In genomic region chr5:175889910-175890684, GRCh38 we compare ENCODE assay signal across 14 cellular contexts. TPM values are rescaled to one million over a fixed set of nuclear protein-coding genes. Genes with fewer than 3 reads are reported as not detected.
A peak's percentile ranks its signal among the peaks of the same experiment; 100 is the strongest.
DNase-seq lines count a peak whose midpoint lies in the region; ATAC-seq and TF ChIP-seq lines count a peak whose summit lies in the region.
"Had no signal": no experiment of that assay in that cellular context is flagged by ENCODE, and none has a peak within 500 bp of the region (broad histone marks: within the 10 kb centered on the region; RNA-seq: fewer than 3 reads in every experiment).

No MANE protein-coding gene starts in this region.

- H3K9ac ChIP-seq in IMR-90 (ENCODE audit: low read depth, low read length) = no peak overlapping the region
- H3K9ac ChIP-seq in SK-N-SH = no peak overlapping the region

- WGBS in IMR-90 (ENCODE audit: extremely low coverage in 2 of 2, insufficient read length in 1 of 2), 2 experiments = 17% methylated on average over 1 of the region's 11 CpGs; no CpG with 5 or more reads in 1 of the 2 experiments
- WGBS in SK-N-SH (ENCODE audit: low lambda C conversion rate) = 10% methylated on average over 9 of the region's 11 CpGs

- H3F3A ChIP-seq in SK-N-SH (replicated peaks; ENCODE audit: insufficient read depth) = no peaks in the 10 kb centered on the region

- H2BK120ac ChIP-seq in IMR-90 (ENCODE audit: low read depth, low read length) = no peak overlapping the region

- H3K4me2 ChIP-seq in IMR-90 (ENCODE audit: low read depth, low read length) (no peak overlapping the region), SK-N-SH (no peak overlapping the region)

- peak in 1 of 2 experiments; percentile 43; a peak in 1 of 4 replicates for TF ChIP-seq EP300 in SK-N-SH (IDR thresholded peaks at IDR 0.05; ENCODE audit: borderline replicate concordance in 1 of 2, low read depth in 1 of 2, low read length in 1 of 2)

- peak; percentile 63 for DNase-seq in DMS53 (lab: John Stamatoyannopoulos, UW)
- peak; percentile 17 for DNase-seq in IMR-90
- DNase-seq in SK-N-SH = peak; percentile 69
- DNase-seq in left lobe of liver (ENCODE audit: low spot score) = peak; percentile 70
- no peak for DNase-seq in cerebellar cortex (ENCODE audit: low spot score)
- no peak for DNase-seq in stimulated activated effector memory CD8-positive, alpha-beta T cell treated with anti-CD3 and anti-CD28 coated beads, Interleukin-12 subunit alpha, Interleukin-12 subunit beta, amount 100 ng/mL, for 72 hours (ENCODE audit: low spot score in 2 of 2)
- no peak for DNase-seq in occipital lobe (lab: John Stamatoyannopoulos, UW)
- DNase-seq: activated naive CD8-positive, alpha-beta T cell treated with anti-CD3 and anti-CD28 coated beads, Interleukin-2, amount 10 ng/mL, durations not matched to agents 7 days and 5 days; CD8-positive, alpha-beta memory T cell; NCI-H1048; T-helper 2 cell had no signal

- no peak overlapping the region for H3K4ac ChIP-seq in IMR-90 (ENCODE audit: low read depth, low read length)

- no peak overlapping the region for H4K5ac ChIP-seq in IMR-90 (ENCODE audit: low read depth, low read length)

- H3K18ac ChIP-seq in IMR-90 (ENCODE audit: low read depth, low read length) = no peak overlapping the region

- H2BK5ac ChIP-seq in IMR-90 (ENCODE audit: low read depth, low read length, poor library complexity, severe bottlenecking) = no peak overlapping the region

- H3K9me3 Mint-ChIP-seq in stimulated activated effector memory CD8-positive, alpha-beta T cell treated with anti-CD3 and anti-CD28 coated beads, Interleukin-12 subunit alpha, Interleukin-12 subunit beta, amount 100 ng/mL, for 72 hours = no peaks in the 10 kb centered on the region
- H3K9me3 Mint-ChIP-seq: CD8-positive, alpha-beta memory T cell had no signal

- TF ChIP-seq CTCF in IMR-90 (conservative IDR thresholded peaks at IDR 0.05; ENCODE audit: low read depth, low read length) (no peak), SK-N-SH (IDR thresholded peaks at IDR 0.05) (no peak)

- no peak overlapping the region for H3K23ac ChIP-seq in IMR-90 (ENCODE audit: low read depth, low read length)

- H3K56ac ChIP-seq in IMR-90 (ENCODE audit: extremely low read depth, insufficient read depth, low read length) = no peak overlapping the region

- H3K9me3 ChIP-seq in IMR-90 (ENCODE audit: control insufficient read depth, insufficient read depth, low read length) (no peaks in the 10 kb centered on the region), SK-N-SH (no peaks in the 10 kb centered on the region)

- H3K27me3 ChIP-seq in IMR-90 (ENCODE audit: control insufficient read depth, insufficient read depth, low read length) = peaks cover 3% of the 10 kb centered on the region; the same call in 1 of the 2 replicates
- no peaks in the 10 kb centered on the region for H3K27me3 ChIP-seq in SK-N-SH (ENCODE audit: insufficient read depth)

- no peaks in the 10 kb centered on the region for H4K20me1 ChIP-seq in IMR-90 (ENCODE audit: insufficient read depth, low read length)
- H4K20me1 ChIP-seq in SK-N-SH (ENCODE audit: insufficient read depth) = no peaks in the 10 kb centered on the region

- H2BK20ac ChIP-seq in IMR-90 (ENCODE audit: low read depth, low read length) = no peak overlapping the region

- no peak overlapping the region for H2BK15ac ChIP-seq in IMR-90 (ENCODE audit: low read depth, low read length)

- H3K27ac ChIP-seq in IMR-90 (ENCODE audit: insufficient read depth, low read length) = no peak overlapping the region
- H3K27ac ChIP-seq in SK-N-SH (ENCODE audit: low read depth in 2 of 2, low read length in 1 of 2) = peak overlapping the region in 1 of 2 experiments; percentile 70; a peak in 2 of 4 replicates
- H3K27ac ChIP-seq: coronary artery had no signal

- H3K36me3 ChIP-seq in IMR-90 (ENCODE audit: control insufficient read depth, insufficient read depth, low read length) (no peaks in the 10 kb centered on the region), SK-N-SH (replicated peaks in 1 of 2; ENCODE audit: control insufficient read depth in 1 of 2, insufficient read depth in 2 of 2, low read length in 1 of 2) (no peaks in the 10 kb centered on the region)

- dilution Hi-C loops in IMR-90 (cut with HindIII; ENCODE audit: low sequenced_read_pairs, unreplicated experiment) = no loop called here

- no peaks in the 10 kb centered on the region for H3K9me1 ChIP-seq in IMR-90 (ENCODE audit: insufficient read depth, low read length)

- H2AK5ac ChIP-seq in IMR-90 (ENCODE audit: low read depth, low read length) = no peak overlapping the region

- no TSS peak for BruUV-seq in IMR-90 (replicated peaks; lab: Mats Ljungman, UMichigan)

- H3K79me2 ChIP-seq in SK-N-SH (ENCODE audit: insufficient read depth) = no peaks in the 10 kb centered on the region

- no peak overlapping the region for H3K4me3 ChIP-seq in IMR-90 (ENCODE audit: insufficient read depth, low read depth, low read length)
- H3K4me3 ChIP-seq in SK-N-SH (ENCODE audit: low read depth in 2 of 2, low read length in 1 of 2) = no peak overlapping the region
- H3K4me3 ChIP-seq: coronary artery had no signal

- TF ChIP-seq POLR2A in IMR-90 (IDR thresholded peaks at IDR 0.05; ENCODE audit: low read depth, low read length) = no peak

- intact Hi-C loops in IMR-90 (cut with micrococcal nuclease) = no loop called here

- H3K4me3 Mint-ChIP-seq in stimulated activated effector memory CD8-positive, alpha-beta T cell treated with anti-CD3 and anti-CD28 coated beads, Interleukin-12 subunit alpha, Interleukin-12 subunit beta, amount 100 ng/mL, for 72 hours = no peak overlapping the region
- H3K4me3 Mint-ChIP-seq: activated naive CD8-positive, alpha-beta T cell treated with anti-CD3 and anti-CD28 coated beads, Interleukin-2, amount 10 ng/mL, durations not matched to agents 7 days and 5 days; CD8-positive, alpha-beta memory T cell had no signal

- H3K27ac Mint-ChIP-seq in stimulated activated effector memory CD8-positive, alpha-beta T cell treated with anti-CD3 and anti-CD28 coated beads, Interleukin-12 subunit alpha, Interleukin-12 subunit beta, amount 100 ng/mL, for 72 hours = no peak overlapping the region
- H3K27ac Mint-ChIP-seq: activated naive CD8-positive, alpha-beta T cell treated with anti-CD3 and anti-CD28 coated beads, Interleukin-2, amount 10 ng/mL, durations not matched to agents 7 days and 5 days had no signal

- no peaks in the 10 kb centered on the region for H3K9me2 ChIP-seq in SK-N-SH

- H3K14ac ChIP-seq in IMR-90 (replicated peaks; ENCODE audit: low read depth, low read length) = no peak overlapping the region

- H2AK9ac ChIP-seq in IMR-90 (replicated peaks; ENCODE audit: low read depth, low read length, poor library complexity) = no peak overlapping the region

- H2AFZ ChIP-seq in IMR-90 (replicated peaks; ENCODE audit: low read length, poor library complexity) (no peak overlapping the region), SK-N-SH (ENCODE audit: low read depth) (no peak overlapping the region)

- peaks cover 6% of the 10 kb centered on the region for H3K36me3 Mint-ChIP-seq in stimulated activated effector memory CD8-positive, alpha-beta T cell treated with anti-CD3 and anti-CD28 coated beads, Interleukin-12 subunit alpha, Interleukin-12 subunit beta, amount 100 ng/mL, for 72 hours
- H3K36me3 Mint-ChIP-seq: activated naive CD8-positive, alpha-beta T cell treated with anti-CD3 and anti-CD28 coated beads, Interleukin-2, amount 10 ng/mL, durations not matched to agents 7 days and 5 days had no signal

- no peak overlapping the region for H4K8ac ChIP-seq in IMR-90 (ENCODE audit: low read depth in 2 of 2, low read length in 2 of 2)

- peak; percentile 59 for ATAC-seq in IMR-90 (ENCODE audit: low read depth)
- peak; percentile 87 for ATAC-seq in left lobe of liver
- no peak for ATAC-seq in stimulated activated effector memory CD8-positive, alpha-beta T cell treated with anti-CD3 and anti-CD28 coated beads, Interleukin-12 subunit alpha, Interleukin-12 subunit beta, amount 100 ng/mL, for 72 hours
- ATAC-seq in GM18873 (IDR thresholded peaks at IDR 0.05; ENCODE audit: low FRiP score, unreplicated experiment) = no peak

- CTCF ChIA-PET in IMR-90 (lab: Yijun Ruan, JAX) = interaction anchor here (1.0 kb wide), 1 partner anchor 10 kb away, joined by 3 read pairs; no protein-coding TSS in a partner anchor
- CTCF ChIA-PET in SK-N-SH (lab: Yijun Ruan, JAX) = interaction anchor here (0.9 to 4.6 kb wide), 5 partner anchors 11 to 356 kb away, joined by 3 to 31 read pairs (median 7); partner anchors contain the start of gene CPLX2

- no peaks in the 10 kb centered on the region for H3K79me1 ChIP-seq in IMR-90 (ENCODE audit: low read depth in 1 of 2, low read length in 2 of 2)

- TF ChIP-seq RAD21 in IMR-90 (IDR thresholded peaks at IDR 0.05; ENCODE audit: low read length) = no peak
- TF ChIP-seq RAD21 in SK-N-SH (IDR thresholded peaks at IDR 0.05; ENCODE audit: low read length) = peak; percentile 10; the same call in 1 of the 2 replicates

- no peaks in the 10 kb centered on the region for H3K4me1 ChIP-seq in IMR-90 (ENCODE audit: control insufficient read depth, insufficient read depth, low read length)
- peaks cover 0 to 31% of the 10 kb centered on the region in 2 experiments; a peak in 1 of 4 replicates for H3K4me1 ChIP-seq in SK-N-SH (ENCODE audit: control insufficient read depth in 1 of 2, insufficient read depth in 2 of 2, low read depth in 1 of 2, low read length in 1 of 2)

- POLR2A ChIA-PET in IMR-90 (lab: Charles Lee; ENCODE audit: unreplicated experiment) = no interaction called here
- POLR2A ChIA-PET in SK-N-SH (lab: Yijun Ruan, JAX) = interaction anchor here (0.6 kb wide), 1 partner anchor 93 kb away, joined by 3 read pairs; no protein-coding TSS in a partner anchor

- no peak overlapping the region for H4K91ac ChIP-seq in IMR-90 (ENCODE audit: insufficient read depth, low read depth, low read length)

- peaks cover 14% of the 10 kb centered on the region for H3K4me1 Mint-ChIP-seq in stimulated activated effector memory CD8-positive, alpha-beta T cell treated with anti-CD3 and anti-CD28 coated beads, Interleukin-12 subunit alpha, Interleukin-12 subunit beta, amount 100 ng/mL, for 72 hours

- in situ Hi-C loops in IMR-90 (cut with MboI; ENCODE audit: low sequenced_read_pairs) = no loop called here

TF ChIP-seq in IMR-90, 13 proteins besides CTCF, POLR2A, EP300 and RAD21:
- no peak for TF ChIP-seq MXI1 (IDR thresholded peaks at IDR 0.05; ENCODE audit: borderline replicate concordance, low read depth, low read length)
- TF ChIP-seq MAFK (IDR thresholded peaks at IDR 0.05; ENCODE audit: low read depth, low read length) = peak; percentile 13; the same call in 1 of the 2 replicates

TF ChIP-seq in SK-N-SH, 30 proteins besides CTCF, POLR2A, EP300 and RAD21 (continues in another document):
- TF ChIP-seq JUND (IDR thresholded peaks at IDR 0.05) = peak; percentile 17; the same call in 1 of the 2 replicates
- TF ChIP-seq FOXJ3 (CRISPR knock-in tag; IDR thresholded peaks at IDR 0.05) = peak; percentile 29; the same call in 1 of the 2 replicates

RNA-seq across cellular contexts. Expression of gene CPLX2, which starts 18.7 kb away (rescaled TPM):
- total RNA-seq in IMR-90 (2012; rRNA removed) (not detected in 2 replicates), left lobe of liver (not detected), occipital lobe (76.3 TPM)
- polyA plus RNA-seq in IMR-90 (2012; rRNA removed) (not detected in 2 replicates), SK-N-SH (2012; rRNA removed) (0.23 and 0.34 TPM in 2 replicates)
- not detected in 2 replicates for polyA plus RNA-seq in IMR-90 (2012; cell fraction: cytosol; rRNA removed)
- polyA plus RNA-seq in IMR-90 (2012; cell fraction: nucleus; rRNA removed; ENCODE audit: low replicate concordance) = not detected in 2 replicates
- polyA plus RNA-seq in SK-N-SH (2012; cell fraction: cytosol; rRNA removed) = 0.35 and 0.76 TPM in 2 replicates
- 0.08 and 0.22 TPM in 2 replicates for polyA plus RNA-seq in SK-N-SH (2012; cell fraction: nucleus; rRNA removed)
- total RNA-seq: activated CD8-positive, alpha-beta memory T cell treated with anti-CD3 and anti-CD28 coated beads for 36 hours; activated naive CD8-positive, alpha-beta T cell treated with anti-CD3 and anti-CD28 coated beads, Interleukin-2, amount 10 ng/mL, durations not matched to agents 7 days and 5 days; CD8-positive, alpha-beta memory T cell had no signal
- polyA plus RNA-seq: CD8-positive, alpha-beta memory T cell had no signal

Comparison
In these comparisons a context has a peak if more than half of its experiments do, and no peak if none do; other contexts are left out.
1. DNase-seq: peak in DMS53 (single experiment), IMR-90 (single experiment), SK-N-SH (single experiment) and left lobe of liver (single experiment); none in cerebellar cortex (single experiment), stimulated activated effector memory CD8-positive, alpha-beta T cell treated with anti-CD3 and anti-CD28 coated beads, Interleukin-12 subunit alpha, Interleukin-12 subunit beta, amount 100 ng/mL, for 72 hours (0 of 2) and occipital lobe (single experiment).
2. ATAC-seq: peak in IMR-90 (single experiment) and left lobe of liver (single experiment); none in stimulated activated effector memory CD8-positive, alpha-beta T cell treated with anti-CD3 and anti-CD28 coated beads, Interleukin-12 subunit alpha, Interleukin-12 subunit beta, amount 100 ng/mL, for 72 hours (single experiment) and GM18873 (single experiment).
3. RNA of gene CPLX2, which starts 18.7 kb away (total RNA-seq): 76.3 TPM in occipital lobe (single experiment); not detected in IMR-90 and not detected in left lobe of liver (single experiment); every median in the first group is over 10 times any median in the second.